ENCODE assay signal across 20 cellular contexts in genomic region chr9:125434986-125435775, GRCh38.
A peak's percentile ranks its signal among the peaks of the same experiment; 100 is the strongest.
DNase-seq lines count a peak whose midpoint lies in the region; ATAC-seq, FAIRE-seq and TF ChIP-seq lines count a peak whose summit lies in the region.
"Had no signal": no experiment of that assay in that cellular context is flagged by ENCODE, and none has a peak within 500 bp of the region (broad histone marks: within the 10 kb centered on the region; RNA-seq: fewer than 3 reads in every experiment).

No MANE protein-coding gene starts in this region.

- 94% methylated on average over 8 of the region's 16 CpGs for WGBS in SK-N-SH (ENCODE audit: low lambda C conversion rate)
- WGBS in right lobe of liver (ENCODE audit: insufficient coverage, low coverage, low lambda C conversion rate, missing lambda C conversion rate) = no CpG with 5 or more reads among the region's 16 CpGs
- 76% methylated on average over 5 of the region's 16 CpGs for WGBS in HepG2 (ENCODE audit: low lambda C conversion rate)

- no peak overlapping the region for H3K27ac Mint-ChIP-seq in activated CD4-positive, alpha-beta memory T cell treated with anti-CD3 and anti-CD28 coated beads for 36 hours

- TF ChIP-seq EP300 in SK-N-SH (IDR thresholded peaks at IDR 0.05; ENCODE audit: borderline replicate concordance in 1 of 2, low read depth in 1 of 2, low read length in 1 of 2) = no peak
- TF ChIP-seq EP300 in HepG2 (IDR thresholded peaks at IDR 0.05; ENCODE audit: low read depth in 2 of 2, low read length in 2 of 2) = no peak
- no peak for TF ChIP-seq EP300 in HepG2 (CRISPR knock-in tag; IDR thresholded peaks at IDR 0.05; ENCODE audit: borderline replicate concordance)

- POLR2A ChIA-PET in SK-N-SH (lab: Yijun Ruan, JAX) (no interaction called here), HepG2 (lab: Yijun Ruan, JAX) (no interaction called here)
- POLR2A ChIA-PET in activated CD4-positive, alpha-beta memory T cell treated with anti-CD3 and anti-CD28 coated beads for 36 hours (lab: Charles Lee) = no interaction called here

- TF ChIP-seq RAD21 in SK-N-SH (IDR thresholded peaks at IDR 0.05; ENCODE audit: low read length) = no peak
- no peak for TF ChIP-seq RAD21 in HepG2 (CRISPR knock-in tag; IDR thresholded peaks at IDR 0.05)

- in situ Hi-C loops in HepG2 (cut with HindIII; ENCODE audit: extremely low pct_ligation_motif_present, low pct_unique_long_range_greater_than_20kb) = no loop called here

- CTCF ChIA-PET in SK-N-SH (lab: Yijun Ruan, JAX) (no interaction called here), HepG2 (lab: Yijun Ruan, JAX; ENCODE audit: low intra/inter-chr PET ratio, low total read pairs) (no interaction called here)
- CTCF ChIA-PET in activated CD4-positive, alpha-beta memory T cell treated with anti-CD3 and anti-CD28 coated beads for 36 hours (lab: Charles Lee) = interaction anchor here (0.9 kb wide), 1 partner anchor 9 kb away, joined by 3 read pairs; no protein-coding TSS in a partner anchor

- H3K9ac ChIP-seq in SK-N-SH = no peak overlapping the region
- H3K9ac ChIP-seq in HepG2 (ENCODE audit: insufficient read depth, low read depth, low read length) = no peak overlapping the region
- H3K9ac ChIP-seq: GM23248 had no signal

- no peaks in the 10 kb centered on the region for H3K4me1 Mint-ChIP-seq in activated CD4-positive, alpha-beta memory T cell treated with anti-CD3 and anti-CD28 coated beads for 36 hours (ENCODE audit: low read depth)

- peaks cover 0 to 22% of the 10 kb centered on the region in 2 experiments for H3K36me3 ChIP-seq in SK-N-SH (replicated peaks in 1 of 2; ENCODE audit: control insufficient read depth in 1 of 2, insufficient read depth in 2 of 2, low read length in 1 of 2)
- peaks cover 0 to 3% (median 0%) of the 10 kb centered on the region in 4 donors for H3K36me3 ChIP-seq in right lobe of liver
- peaks cover 2 to 8% of the 10 kb centered on the region in 2 experiments; a peak in 3 of 5 replicates for H3K36me3 ChIP-seq in HepG2 (replicated peaks in 1 of 2; ENCODE audit: control insufficient read depth in 1 of 2, insufficient read depth in 2 of 2, low read length in 2 of 2)
- peaks cover 8 to 28% (median 20%) of the 10 kb centered on the region in 3 donors for H3K36me3 ChIP-seq in tibial artery

- H3K9me3 ChIP-seq in SK-N-SH (no peaks in the 10 kb centered on the region), right lobe of liver (no peaks in the 10 kb centered on the region), HepG2 (ENCODE audit: low read length) (no peaks in the 10 kb centered on the region), tibial artery (no peaks in the 10 kb centered on the region)

- TF ChIP-seq POLR2A in right lobe of liver (IDR thresholded peaks at IDR 0.05) (no peak), HepG2 (IDR thresholded peaks at IDR 0.05; ENCODE audit: insufficient read depth in 1 of 2, low read depth in 2 of 2, low read length in 2 of 2) (no peak)

- no peaks in the 10 kb centered on the region for H3K27me3 Mint-ChIP-seq in activated CD4-positive, alpha-beta memory T cell treated with anti-CD3 and anti-CD28 coated beads for 36 hours

- no peak for DNase-seq in SK-N-SH
- peak in 2 of 3 donors; percentile 37 to 39 for DNase-seq in right lobe of liver
- no peak for DNase-seq in HepG2 (ENCODE audit: low spot score)
- peak; percentile 80 for DNase-seq in mesenteric fat pad (ENCODE audit: low spot score)
- DNase-seq in tibial artery = peak; percentile 13 to 52
- no peak for DNase-seq in activated CD4-positive, alpha-beta memory T cell treated with anti-CD3 and anti-CD28 coated beads for 36 hours
- DNase-seq: AML-193, DMS 273 treated with DMSO at 0.1 percent for 48 hours, DND-41, GM23248, KBM-7, NCI-H1105 treated with DMSO at 0.1 percent for 48 hours, NCI-H1694, NCI-H2107, NCI-H510A treated with DMSO at 0.1 percent for 48 hours, SHP77 treated with DMSO at 0.1 percent for 48 hours had no signal

- no peak for FAIRE-seq in HepG2 (lab: Jason Lieb, UNC)

- H3K36me3 Mint-ChIP-seq in activated CD4-positive, alpha-beta memory T cell treated with anti-CD3 and anti-CD28 coated beads for 36 hours = peaks cover 3% of the 10 kb centered on the region

- no peak overlapping the region for H3K4me3 Mint-ChIP-seq in activated CD4-positive, alpha-beta memory T cell treated with anti-CD3 and anti-CD28 coated beads for 36 hours
- H3K4me3 Mint-ChIP-seq: CD14-positive monocyte had no signal

- no peak overlapping the region for H3K4me3 ChIP-seq in SK-N-SH (ENCODE audit: low read depth in 2 of 2, low read length in 1 of 2)
- no peak overlapping the region for H3K4me3 ChIP-seq in right lobe of liver
- no peak overlapping the region for H3K4me3 ChIP-seq in HepG2 (replicated peaks in 1 of 3; ENCODE audit: insufficient read depth in 1 of 3, low read depth in 2 of 3, low read length in 3 of 3)
- H3K4me3 ChIP-seq in tibial artery = no peak overlapping the region
- H3K4me3 ChIP-seq: GM23248 had no signal

- no TSS peak for BruUV-seq in HepG2 (replicated peaks; lab: Mats Ljungman, UMichigan)

- H2AFZ ChIP-seq in SK-N-SH (ENCODE audit: low read depth) = no peak overlapping the region
- H2AFZ ChIP-seq in HepG2 (ENCODE audit: low read length) = no peak overlapping the region
- H2AFZ ChIP-seq: GM23248 had no signal

- no peaks in the 10 kb centered on the region for H3F3A ChIP-seq in SK-N-SH (replicated peaks; ENCODE audit: insufficient read depth)

- H3K4me1 ChIP-seq in SK-N-SH (ENCODE audit: control insufficient read depth in 1 of 2, insufficient read depth in 2 of 2, low read depth in 1 of 2, low read length in 1 of 2) (peaks cover 0 to 22% of the 10 kb centered on the region in 2 experiments; a peak in 1 of 4 replicates), right lobe of liver (no peaks in the 10 kb centered on the region), HepG2 (ENCODE audit: insufficient read depth, low read length) (peaks cover 7% of the 10 kb centered on the region), tibial artery (no peaks in the 10 kb centered on the region)

- peak; percentile 6; the same call in 1 of the 3 replicates for ATAC-seq in SK-N-SH treated with all-trans-retinoic acid at 6 μM for 48 hours
- ATAC-seq in right lobe of liver = no peak
- no peak; the same call in 2 of the 3 replicates for ATAC-seq in HepG2
- ATAC-seq in GM18870 (IDR thresholded peaks at IDR 0.05; ENCODE audit: unreplicated experiment) = no peak

- intact Hi-C loops in right lobe of liver (cut with DNase I) (no loop called here), HepG2 (cut with micrococcal nuclease; ENCODE audit: unreplicated experiment) (loop anchor here (5.0 kb wide), 1 partner anchor 122 kb away; no protein-coding TSS in a partner anchor), tibial artery (cut with DNase I; ENCODE audit: low total_unique reads) (no loop called here)
- intact Hi-C loops in activated CD4-positive, alpha-beta memory T cell treated with anti-CD3 and anti-CD28 coated beads for 36 hours (cut with micrococcal nuclease) = no loop called here

- H3K79me2 ChIP-seq in SK-N-SH (ENCODE audit: insufficient read depth) = no peaks in the 10 kb centered on the region
- no peaks in the 10 kb centered on the region for H3K79me2 ChIP-seq in HepG2 (ENCODE audit: insufficient read depth, low read length)

- H3K9me2 ChIP-seq in SK-N-SH = no peaks in the 10 kb centered on the region

- H3K9me3 Mint-ChIP-seq in activated CD4-positive, alpha-beta memory T cell treated with anti-CD3 and anti-CD28 coated beads for 36 hours = no peaks in the 10 kb centered on the region
- H3K9me3 Mint-ChIP-seq: CD14-positive monocyte had no signal

- TF ChIP-seq CTCF in SK-N-SH (IDR thresholded peaks at IDR 0.05) (no peak), right lobe of liver (IDR thresholded peaks at IDR 0.05) (no peak), HepG2 (CRISPR knock-in tag; IDR thresholded peaks at IDR 0.05) (no peak), tibial artery (IDR thresholded peaks at IDR 0.05) (no peak)

- H3K4me2 ChIP-seq in SK-N-SH (no peak overlapping the region), HepG2 (ENCODE audit: low read depth, low read length) (no peak overlapping the region)

- no peaks in the 10 kb centered on the region for H4K20me1 ChIP-seq in SK-N-SH (ENCODE audit: insufficient read depth)
- no peaks in the 10 kb centered on the region for H4K20me1 ChIP-seq in HepG2 (ENCODE audit: insufficient read depth, low read length)

- H3K27me3 ChIP-seq in SK-N-SH (ENCODE audit: insufficient read depth) = no peaks in the 10 kb centered on the region
- no peaks in the 10 kb centered on the region for H3K27me3 ChIP-seq in right lobe of liver
- H3K27me3 ChIP-seq in HepG2 (ENCODE audit: control insufficient read depth in 1 of 2, insufficient read depth in 2 of 2, low read length in 2 of 2) = peaks cover 0 to 8% of the 10 kb centered on the region in 2 experiments; a peak in 1 of 5 replicates
- no peaks in the 10 kb centered on the region for H3K27me3 ChIP-seq in tibial artery

- H3K27ac ChIP-seq in SK-N-SH (ENCODE audit: low read depth in 2 of 2, low read length in 1 of 2) = no peak overlapping the region
- no peak overlapping the region for H3K27ac ChIP-seq in right lobe of liver
- H3K27ac ChIP-seq in HepG2 (ENCODE audit: extremely low read length, insufficient read depth, low read length) = no peak overlapping the region
- no peak overlapping the region for H3K27ac ChIP-seq in tibial artery
- H3K27ac ChIP-seq: 22Rv1, GM23248 had no signal

TF ChIP-seq in SK-N-SH treated with all-trans-retinoic acid at 6 μM for 48 hours, 23 proteins besides CTCF, POLR2A, EP300 and RAD21 (continues in another document):
- TF ChIP-seq ISL1 (CRISPR knock-in tag; IDR thresholded peaks at IDR 0.05) (no peak), PPARA (CRISPR knock-in tag; IDR thresholded peaks at IDR 0.05; ENCODE audit: borderline replicate concordance) (no peak), ZFP3 (CRISPR knock-in tag; IDR thresholded peaks at IDR 0.05) (no peak), ZNF70 (CRISPR knock-in tag; IDR thresholded peaks at IDR 0.05) (no peak), BACH2 (CRISPR knock-in tag; IDR thresholded peaks at IDR 0.05; ENCODE audit: borderline replicate concordance) (no peak), GLIS3 (CRISPR knock-in tag; IDR thresholded peaks at IDR 0.05) (no peak)

TF ChIP-seq in SK-N-SH, 30 proteins besides CTCF, POLR2A, EP300 and RAD21 (continues in another document):
- TF ChIP-seq RXRA (IDR thresholded peaks at IDR 0.05; ENCODE audit: borderline replicate concordance, low read depth) = no peak

TF ChIP-seq in HepG2, 621 proteins besides CTCF, POLR2A, EP300 and RAD21:
- TF ChIP-seq ZNF878 (CRISPR knock-in tag; IDR thresholded peaks at IDR 0.05) = no peak

Comparison
In these comparisons a context has a peak if more than half of its experiments do, and no peak if none do; other contexts are left out.
1. DNase-seq: peak in right lobe of liver (2 of 3), mesenteric fat pad (single experiment) and tibial artery (2 of 2); none in SK-N-SH (single experiment), HepG2 (single experiment) and activated CD4-positive, alpha-beta memory T cell treated with anti-CD3 and anti-CD28 coated beads for 36 hours (single experiment).